Comparison of ENCODE assay signal across 25 cellular contexts in genomic region chr2:97788986-97789644, GRCh38.
A peak's percentile ranks its signal among the peaks of the same experiment; 100 is the strongest.
DNase-seq lines count a peak whose midpoint lies in the region; ATAC-seq, FAIRE-seq and TF ChIP-seq lines count a peak whose summit lies in the region.
"Had no signal": no experiment of that assay in that cellular context is flagged by ENCODE, and none has a peak within 500 bp of the region (broad histone marks: within the 10 kb centered on the region; RNA-seq: fewer than 3 reads in every experiment).

No MANE protein-coding gene starts in this region.

- CTCF ChIA-PET in HepG2 (lab: Yijun Ruan, JAX; ENCODE audit: low intra/inter-chr PET ratio, low total read pairs) = no interaction called here

- H2AFZ ChIP-seq in HepG2 (ENCODE audit: low read length) = no peak overlapping the region
- H2AFZ ChIP-seq: GM23338 had no signal

- DNase-seq in HepG2 (ENCODE audit: low spot score) (no peak), right lobe of liver (no peak), left ventricle myocardium superior (no peak), lower leg skin (ENCODE audit: low spot score in 2 of 2) (no peak), NCI-H345 treated with DMSO at 0.1 percent for 48 hours (lab: John Stamatoyannopoulos, UW; ENCODE audit: unreplicated experiment) (no peak), COR-L47 (lab: John Stamatoyannopoulos, UW) (no peak)
- peak; percentile 76 for DNase-seq in Jurkat, Clone E6-1 (ENCODE audit: low read depth, low spot score)
- DNase-seq: Calu3; CD8-positive, alpha-beta memory T cell; DMS153; HFFc6; IMR-90; Karpas-422; NCI-H1092; NCI-H1417 treated with DMSO at 0.1 percent for 48 hours; NCI-H1694 treated with DMSO at 0.1 percent for 48 hours; NCI-H2081; NCI-H345; NCI-H524; NCI-H774; PC-3; T-cell had no signal

- no TSS peak for BruUV-seq in HepG2 (replicated peaks; lab: Mats Ljungman, UMichigan)

- H3K27ac ChIP-seq in HepG2 (ENCODE audit: extremely low read length, insufficient read depth, low read length) (no peak overlapping the region), right lobe of liver (no peak overlapping the region)
- H3K27ac ChIP-seq: SJSA1 had no signal

- H3K4me3 ChIP-seq in HepG2 (replicated peaks in 1 of 3; ENCODE audit: insufficient read depth in 1 of 3, low read depth in 2 of 3, low read length in 3 of 3) (no peak overlapping the region), right lobe of liver (no peak overlapping the region), lower leg skin (ENCODE audit: low read depth, poor library complexity, severe bottlenecking) (no peak overlapping the region)
- no peak overlapping the region for H3K4me3 ChIP-seq in Jurkat, Clone E6-1 (ENCODE audit: low read length)
- H3K4me3 ChIP-seq: GM23338, HAP-1, SJSA1 had no signal

- H3K36me3 ChIP-seq in HepG2 (replicated peaks in 1 of 2; ENCODE audit: control insufficient read depth in 1 of 2, insufficient read depth in 2 of 2, low read length in 2 of 2) (peaks cover 7 to 35% of the 10 kb centered on the region in 2 experiments; a peak in 4 of 5 replicates), right lobe of liver (peaks cover 0 to 28% (median 2%) of the 10 kb centered on the region in 4 donors)

- no peaks in the 10 kb centered on the region for H3K4me1 ChIP-seq in HepG2 (ENCODE audit: insufficient read depth, low read length)
- no peaks in the 10 kb centered on the region for H3K4me1 ChIP-seq in right lobe of liver
- H3K4me1 ChIP-seq: HAP-1, SJSA1 had no signal

- TF ChIP-seq CTCF in HepG2 (CRISPR knock-in tag; IDR thresholded peaks at IDR 0.05) = no peak
- no peak for TF ChIP-seq CTCF in right lobe of liver (IDR thresholded peaks at IDR 0.05)
- no peak for TF ChIP-seq CTCF in lower leg skin (IDR thresholded peaks at IDR 0.05)

- no peak overlapping the region for H3K4me2 ChIP-seq in HepG2 (ENCODE audit: low read depth, low read length)
- H3K4me2 ChIP-seq: GM23338 had no signal

- TF ChIP-seq POLR2A in HepG2 (IDR thresholded peaks at IDR 0.05; ENCODE audit: insufficient read depth in 1 of 2, low read depth in 2 of 2, low read length in 2 of 2) (no peak), right lobe of liver (IDR thresholded peaks at IDR 0.05) (no peak), lower leg skin (IDR thresholded peaks at IDR 0.05) (no peak)

- H3K79me2 ChIP-seq in HepG2 (ENCODE audit: insufficient read depth, low read length) = no peaks in the 10 kb centered on the region

- no peak overlapping the region for H3K9ac ChIP-seq in HepG2 (ENCODE audit: insufficient read depth, low read depth, low read length)

- TF ChIP-seq EP300 in HepG2 (IDR thresholded peaks at IDR 0.05; ENCODE audit: low read depth in 2 of 2, low read length in 2 of 2) (no peak), HepG2 (CRISPR knock-in tag; IDR thresholded peaks at IDR 0.05; ENCODE audit: borderline replicate concordance) (no peak)

- FAIRE-seq in HepG2 (lab: Jason Lieb, UNC) = no peak

- intact Hi-C loops in HepG2 (cut with micrococcal nuclease; ENCODE audit: unreplicated experiment) (no loop called here), right lobe of liver (cut with DNase I) (no loop called here), left ventricle myocardium superior (cut with micrococcal nuclease) (no loop called here), lower leg skin (cut with DNase I; ENCODE audit: low total_unique reads) (no loop called here)

- peak; percentile 39 for ATAC-seq in HepG2
- ATAC-seq in right lobe of liver = no peak
- ATAC-seq in left ventricle myocardium superior = peak; percentile 63
- ATAC-seq: GM23338, PC-3, T-cell had no signal

- H3K27me3 ChIP-seq in HepG2 (ENCODE audit: control insufficient read depth in 1 of 2, insufficient read depth in 2 of 2, low read length in 2 of 2) (no peaks in the 10 kb centered on the region), right lobe of liver (no peaks in the 10 kb centered on the region)
- H3K27me3 ChIP-seq: SJSA1 had no signal

- H3K9me3 ChIP-seq in HepG2 (ENCODE audit: low read length) = no peaks in the 10 kb centered on the region
- no peaks in the 10 kb centered on the region for H3K9me3 ChIP-seq in right lobe of liver
- H3K9me3 ChIP-seq: HAP-1, SJSA1 had no signal

- TF ChIP-seq RAD21 in HepG2 (CRISPR knock-in tag; IDR thresholded peaks at IDR 0.05) = no peak

- in situ Hi-C loops in HepG2 (cut with HindIII; ENCODE audit: extremely low pct_ligation_motif_present, low pct_unique_long_range_greater_than_20kb) = no loop called here

- H4K20me1 ChIP-seq in HepG2 (ENCODE audit: insufficient read depth, low read length) = no peaks in the 10 kb centered on the region

- whole genome bisulfite sequencing in HepG2 (ENCODE audit: low lambda C conversion rate) = 96% methylated on average over 7 of the region's 7 CpGs
- WGBS in right lobe of liver (ENCODE audit: insufficient coverage, low coverage, low lambda C conversion rate, missing lambda C conversion rate) = 92% methylated on average over 4 of the region's 7 CpGs
- WGBS in lower leg skin, 2 donors = 85 to 87% methylated on average over 7 of the region's 7 CpGs

- POLR2A ChIA-PET in HepG2 (lab: Yijun Ruan, JAX) = no interaction called here

TF ChIP-seq in HepG2, 621 proteins besides CTCF, POLR2A, EP300 and RAD21:
- TF ChIP-seq NFIB (CRISPR knock-in tag; IDR thresholded peaks at IDR 0.05; ENCODE audit: borderline replicate concordance) (0 out of 2 replicates have a peak, but pooled peaks have one; percentile 14), HNRNPLL (IDR thresholded peaks at IDR 0.05; ENCODE audit: low read depth, low read length, poor library complexity, severe bottlenecking) (no peak)
- TF ChIP-seq, protein P1, sequence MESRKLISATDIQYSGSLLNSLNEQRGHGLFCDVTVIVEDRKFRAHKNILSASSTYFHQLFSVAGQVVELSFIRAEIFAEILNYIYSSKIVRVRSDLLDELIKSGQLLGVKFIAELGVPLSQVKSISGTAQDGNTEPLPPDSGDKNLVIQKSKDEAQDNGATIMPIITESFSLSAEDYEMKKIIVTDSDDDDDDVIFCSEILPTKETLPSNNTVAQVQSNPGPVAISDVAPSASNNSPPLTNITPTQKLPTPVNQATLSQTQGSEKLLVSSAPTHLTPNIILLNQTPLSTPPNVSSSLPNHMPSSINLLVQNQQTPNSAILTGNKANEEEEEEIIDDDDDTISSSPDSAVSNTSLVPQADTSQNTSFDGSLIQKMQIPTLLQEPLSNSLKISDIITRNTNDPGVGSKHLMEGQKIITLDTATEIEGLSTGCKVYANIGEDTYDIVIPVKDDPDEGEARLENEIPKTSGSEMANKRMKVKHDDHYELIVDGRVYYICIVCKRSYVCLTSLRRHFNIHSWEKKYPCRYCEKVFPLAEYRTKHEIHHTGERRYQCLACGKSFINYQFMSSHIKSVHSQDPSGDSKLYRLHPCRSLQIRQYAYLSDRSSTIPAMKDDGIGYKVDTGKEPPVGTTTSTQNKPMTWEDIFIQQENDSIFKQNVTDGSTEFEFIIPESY (CRISPR knock-in tag; IDR thresholded peaks at IDR 0.05) = peak; percentile 83

Comparison
In these comparisons a context has a peak if more than half of its experiments do, and no peak if none do; other contexts are left out.
1. ATAC-seq: peak in HepG2 (single experiment) and left ventricle myocardium superior (single experiment); none in right lobe of liver (0 of 4).